Comparison of ENCODE assay signal across 8 cellular contexts in the genomic region with DNA sequence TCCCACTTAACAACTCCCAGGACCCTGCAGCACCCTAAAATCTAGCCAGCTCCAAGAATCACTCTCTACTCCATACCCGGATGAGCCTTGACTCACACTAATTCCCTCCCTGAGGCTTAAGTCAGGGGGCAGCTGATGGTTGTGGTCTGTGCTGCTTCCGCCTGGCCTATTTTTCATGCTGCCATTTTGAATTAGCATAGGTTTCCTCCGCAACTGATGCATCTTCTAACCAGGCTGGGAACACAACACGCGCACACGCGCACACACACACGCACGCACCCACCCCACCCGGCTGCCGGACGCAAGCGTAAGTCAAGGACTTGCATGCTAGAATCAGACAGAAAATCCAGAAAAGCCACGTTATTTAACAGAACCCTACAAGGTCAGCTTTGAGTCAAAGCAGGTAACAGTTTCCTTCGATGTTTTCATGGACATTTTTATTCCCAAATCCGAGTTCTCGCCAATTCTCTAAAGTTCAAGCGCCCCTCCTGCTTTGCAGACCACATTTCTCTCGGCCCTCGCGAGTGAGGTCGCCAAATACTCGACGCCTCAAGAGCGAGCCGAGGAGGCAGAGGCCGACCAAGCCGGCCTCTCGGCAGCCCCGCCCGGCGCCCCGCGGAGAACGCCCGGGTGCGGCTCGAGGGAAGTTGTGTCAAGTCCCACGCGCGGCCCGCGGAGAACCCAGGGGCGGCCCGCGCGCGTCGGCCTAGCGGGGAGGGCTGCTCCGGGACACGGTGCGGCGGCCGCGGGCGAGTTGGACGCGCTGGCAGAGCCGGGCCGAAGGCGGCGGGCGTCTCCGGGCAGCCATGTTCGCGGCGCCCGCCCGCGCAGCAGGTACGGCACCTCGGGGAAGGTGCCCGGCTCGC. TPM values are rescaled to one million over a fixed set of nuclear protein-coding genes. Genes with fewer than 3 reads are reported as not detected.
DNase-seq lines count a peak whose midpoint lies in the region; ATAC-seq and TF ChIP-seq lines count a peak whose summit lies in the region.

No MANE protein-coding gene starts in this region.

- CTCF ChIA-PET in GM10248 (lab: Yijun Ruan, JAX): interaction anchor here (0.8 to 1.8 kb wide), 3 partner anchors 12 to 74 kb away, joined by 4 to 6 read pairs (median 4); partner anchors contain the start of gene FKBP14

- H3K27ac Mint-ChIP-seq in stimulated activated memory B cell treated with anti-CD40 and anti-IgM and Interleukin-4, amounts not matched to agents 10 μg/mL and 1 μg/mL and 100 μg/mL, for 72 hours: peak overlapping the region; percentile 76

- no peak for TF ChIP-seq POLR2A in right lobe of liver (IDR thresholded peaks at IDR 0.05)

- TF ChIP-seq CTCF in GM10248 (IDR thresholded peaks at IDR 0.05; ENCODE audit: control extremely low read depth, extremely low read depth, low read depth, missing control alignments): no peak
- no peak for TF ChIP-seq CTCF in right lobe of liver (IDR thresholded peaks at IDR 0.05)

- ATAC-seq in right lobe of liver: peak; percentile 46 to 66 (median 63)
- peak; percentile 70 for ATAC-seq in stimulated activated memory B cell treated with anti-CD40 and anti-IgM and Interleukin-4, amounts not matched to agents 10 μg/mL and 1 μg/mL and 100 μg/mL, for 72 hours

- H3K36me3 ChIP-seq in HAP-1 (replicated peaks): no peaks in the 10 kb centered on the region
- H3K36me3 ChIP-seq in effector memory CD4-positive, alpha-beta T cell (ENCODE audit: control insufficient read depth, insufficient read depth, low read length): no peaks in the 10 kb centered on the region
- no peaks in the 10 kb centered on the region for H3K36me3 ChIP-seq in right lobe of liver

- H3K27me3 Mint-ChIP-seq in stimulated activated memory B cell treated with anti-CD40 and anti-IgM and Interleukin-4, amounts not matched to agents 10 μg/mL and 1 μg/mL and 100 μg/mL, for 72 hours: no peaks in the 10 kb centered on the region

- no peaks in the 10 kb centered on the region for H3K36me3 Mint-ChIP-seq in stimulated activated memory B cell treated with anti-CD40 and anti-IgM and Interleukin-4, amounts not matched to agents 10 μg/mL and 1 μg/mL and 100 μg/mL, for 72 hours

- no peak overlapping the region for H3K27ac ChIP-seq in effector memory CD4-positive, alpha-beta T cell (ENCODE audit: insufficient read depth, low read length, poor library complexity, severe bottlenecking)
- H3K27ac ChIP-seq in right lobe of liver: peak overlapping the region; percentile 40 to 63 (median 52)

- peaks cover 36% of the 10 kb centered on the region for H3K4me1 Mint-ChIP-seq in stimulated activated memory B cell treated with anti-CD40 and anti-IgM and Interleukin-4, amounts not matched to agents 10 μg/mL and 1 μg/mL and 100 μg/mL, for 72 hours

- intact Hi-C loops in right lobe of liver (cut with DNase I): no loop called here

- in situ Hi-C loops in HAP-1 (cut with MboI; ENCODE audit: low sequenced_read_pairs): no loop called here

- H3K9me3 Mint-ChIP-seq in stimulated activated memory B cell treated with anti-CD40 and anti-IgM and Interleukin-4, amounts not matched to agents 10 μg/mL and 1 μg/mL and 100 μg/mL, for 72 hours: no peaks in the 10 kb centered on the region

- DNase-seq in GM10248 (ENCODE audit: extremely low spot score) (peak; percentile 59), HAP-1 (ENCODE audit: low spot score in 2 of 2) (peak; percentile 70 to 76), NAMALWA (ENCODE audit: low spot score) (peak; percentile 92), right lobe of liver (peak; percentile 46 to 66 (median 53)), RKO (ENCODE audit: low spot score) (no peak)
- DNase-seq in activated CD4-positive, alpha-beta T cell treated with anti-CD3 and anti-CD28 coated beads, Interleukin-2, amount 50 U/mL, for 1 hour: peak; percentile 11
- DNase-seq in effector memory CD4-positive, alpha-beta T cell: no peak

- peak overlapping the region; percentile 86 for H3K4me3 Mint-ChIP-seq in stimulated activated memory B cell treated with anti-CD40 and anti-IgM and Interleukin-4, amounts not matched to agents 10 μg/mL and 1 μg/mL and 100 μg/mL, for 72 hours

- POLR2A ChIA-PET in GM10248 (lab: Yijun Ruan, JAX): no interaction called here

- H3K9me3 ChIP-seq in HAP-1 (peaks cover 3% of the 10 kb centered on the region; the same call in 1 of the 2 replicates), right lobe of liver (no peaks in the 10 kb centered on the region)
- H3K9me3 ChIP-seq in effector memory CD4-positive, alpha-beta T cell (ENCODE audit: control insufficient read depth, low read length): no peaks in the 10 kb centered on the region

- H3K27me3 ChIP-seq in HAP-1 (ENCODE audit: low read depth): no peaks in the 10 kb centered on the region
- peaks cover 24% of the 10 kb centered on the region for H3K27me3 ChIP-seq in effector memory CD4-positive, alpha-beta T cell (replicated peaks; ENCODE audit: control insufficient read depth, insufficient read depth, low read length, poor library complexity, severe bottlenecking)
- peaks cover 0 to 12% of the 10 kb centered on the region in 2 donors for H3K27me3 ChIP-seq in right lobe of liver

- H3K4me1 ChIP-seq in HAP-1 (peaks cover 19% of the 10 kb centered on the region), right lobe of liver (no peaks in the 10 kb centered on the region)
- H3K4me1 ChIP-seq in effector memory CD4-positive, alpha-beta T cell (ENCODE audit: control insufficient read depth, insufficient read depth, low read length, poor library complexity, severe bottlenecking): peaks cover 2% of the 10 kb centered on the region

- 12% methylated on average over 25 of the region's 75 CpGs for WGBS in right lobe of liver (ENCODE audit: insufficient coverage, low coverage, low lambda C conversion rate, missing lambda C conversion rate)

- H3K4me3 ChIP-seq in HAP-1 (peak overlapping the region; percentile 92), right lobe of liver (peak overlapping the region; percentile 64 to 70 (median 64))
- peak overlapping the region; percentile 74 for H3K4me3 ChIP-seq in effector memory CD4-positive, alpha-beta T cell (ENCODE audit: insufficient read depth, low read depth, low read length, poor library complexity, severe bottlenecking)

RNA-seq across cellular contexts. Expression of gene SCRN1, which starts 1.0 kb away (rescaled TPM):
- 1 to 10 TPM; 1.3 to 2.9 (median 2.0) TPM for total RNA-seq in right lobe of liver

RNA-seq across cellular contexts. Expression of gene FKBP14, which starts 37.9 kb away (rescaled TPM):
- 1 to 10 TPM; 4.0 to 8.7 (median 5.2) TPM for total RNA-seq in right lobe of liver

RNA-seq across cellular contexts. Expression of gene PLEKHA8, which starts 39.6 kb away (rescaled TPM):
- total RNA-seq in right lobe of liver: 1 to 10 TPM; 2.7 to 8.1 (median 4.4) TPM

Comparison
In these comparisons a context has a peak if more than half of its experiments do, and no peak if none do; other contexts are left out.
1. DNase-seq: peak in GM10248 (single experiment), HAP-1 (2 of 2), NAMALWA (single experiment), activated CD4-positive, alpha-beta T cell treated with anti-CD3 and anti-CD28 coated beads, Interleukin-2, amount 50 U/mL, for 1 hour (single experiment) and right lobe of liver (3 of 3); none in effector memory CD4-positive, alpha-beta T cell (0 of 3) and RKO (single experiment).
2. Peak in every context shown above with its lines, with median percentiles within 50 percentile points of each other: H3K4me3 ChIP-seq.